Comparison of ENCODE assay signal across 16 cellular contexts in the genomic region with DNA sequence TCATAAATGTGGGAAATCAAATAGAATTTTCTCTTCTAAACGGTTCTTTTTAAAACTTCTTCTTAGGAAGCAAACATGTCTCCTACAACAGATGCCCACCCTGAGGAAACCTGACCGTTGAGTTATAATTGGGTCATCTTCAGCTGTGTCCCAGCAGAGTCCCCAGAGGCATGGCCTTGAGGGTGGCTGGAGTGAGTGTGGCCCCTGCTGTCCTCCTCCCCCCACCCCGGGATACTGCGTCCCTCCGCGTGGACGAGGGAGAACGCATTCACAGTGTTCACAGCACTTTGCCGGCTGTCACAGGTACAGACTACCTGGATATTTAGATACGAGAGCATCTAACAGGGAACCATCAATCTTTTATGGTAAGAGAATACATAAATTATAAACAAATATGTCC.
A peak's percentile ranks its signal among the peaks of the same experiment; 100 is the strongest.
DNase-seq lines count a peak whose midpoint lies in the region; ATAC-seq and TF ChIP-seq lines count a peak whose summit lies in the region.
"Had no signal": no experiment of that assay in that cellular context is flagged by ENCODE, and none has a peak within 500 bp of the region (broad histone marks: within the 10 kb centered on the region; RNA-seq: fewer than 3 reads in every experiment).

No MANE protein-coding gene starts in this region.

- H3K4me1 ChIP-seq in BLaER1 (peaks cover 87% of the 10 kb centered on the region), neuron (ENCODE audit: insufficient read depth, low read length) (peaks cover 38% of the 10 kb centered on the region), PC-9 (replicated peaks; ENCODE audit: insufficient read depth) (no peaks in the 10 kb centered on the region), sigmoid colon (no peaks in the 10 kb centered on the region)

- peaks cover 17% of the 10 kb centered on the region for H3K9me3 ChIP-seq in BLaER1
- peaks cover 3% of the 10 kb centered on the region for H3K9me3 ChIP-seq in neuron (ENCODE audit: low read length)
- H3K9me3 ChIP-seq in PC-9 (ENCODE audit: insufficient read depth, low read depth): no peaks in the 10 kb centered on the region
- peaks cover 0 to 7% (median 0%) of the 10 kb centered on the region in 4 donors for H3K9me3 ChIP-seq in sigmoid colon

- TF ChIP-seq POLR2A in sigmoid colon (IDR thresholded peaks at IDR 0.05): no peak

- H3K9ac ChIP-seq in BLaER1: peak overlapping the region; percentile 88

- H3K27me3 ChIP-seq in BLaER1 (no peaks in the 10 kb centered on the region), neuron (ENCODE audit: insufficient read depth, low read length) (no peaks in the 10 kb centered on the region), PC-9 (ENCODE audit: insufficient read depth, low read depth) (peaks cover 84% of the 10 kb centered on the region), sigmoid colon (peaks cover 0 to 7% (median 0%) of the 10 kb centered on the region in 3 donors)

- WGBS in sigmoid colon, 2 donors: 88% methylated on average over 10 of the region's 10 CpGs

- POLR2A ChIA-PET in PC-9 (lab: Charles Lee; ENCODE audit: unreplicated experiment): no interaction called here

- CTCF ChIA-PET in PC-9 (lab: Charles Lee): no interaction called here

- H3F3A ChIP-seq in PC-9 (ENCODE audit: insufficient read depth, low read depth): peaks cover 4% of the 10 kb centered on the region; the same call in 1 of the 2 replicates

- TF ChIP-seq EP300 in sigmoid colon (IDR thresholded peaks at IDR 0.05): no peak

- H2AFZ ChIP-seq in neuron (ENCODE audit: low read depth, low read length): peak overlapping the region; percentile 18
- H2AFZ ChIP-seq in PC-9: no peak overlapping the region

- no peaks in the 10 kb centered on the region for H4K20me1 ChIP-seq in BLaER1
- H4K20me1 ChIP-seq in PC-9 (ENCODE audit: insufficient read depth): no peaks in the 10 kb centered on the region

- H3K79me2 ChIP-seq in PC-9 (ENCODE audit: low read depth): no peaks in the 10 kb centered on the region

- no TSS peak for BruUV-seq in PC-9 (replicated peaks; lab: Mats Ljungman, UMichigan)

- H3K36me3 ChIP-seq in BLaER1 (no peaks in the 10 kb centered on the region), neuron (ENCODE audit: insufficient read depth, low read length) (no peaks in the 10 kb centered on the region), PC-9 (ENCODE audit: low read depth) (no peaks in the 10 kb centered on the region), sigmoid colon (no peaks in the 10 kb centered on the region)

- intact Hi-C loops in PC-9 (cut with micrococcal nuclease; ENCODE audit: unreplicated experiment) (no loop called here), sigmoid colon (cut with DNase I) (no loop called here)

- H3K27ac ChIP-seq in BLaER1 (peak overlapping the region; percentile 93), coronary artery (no peak overlapping the region), PC-9 (no peak overlapping the region), sigmoid colon (no peak overlapping the region)
- H3K27ac ChIP-seq: C4-2B had no signal

- no peak for ATAC-seq in GM18520 (IDR thresholded peaks at IDR 0.05; ENCODE audit: unreplicated experiment)
- ATAC-seq: GM12878, GM23338, HepG2 had no signal

- H3K4me2 ChIP-seq in BLaER1 (peak overlapping the region; percentile 93), PC-9 (no peak overlapping the region)
- H3K4me2 ChIP-seq: GM23338 had no signal

- no peak for TF ChIP-seq CTCF in coronary artery (IDR thresholded peaks at IDR 0.05)
- TF ChIP-seq CTCF in PC-9 (conservative IDR thresholded peaks at IDR 0.05): no peak
- no peak for TF ChIP-seq CTCF in sigmoid colon (IDR thresholded peaks at IDR 0.05)

- H3K9me2 ChIP-seq in PC-9 (ENCODE audit: insufficient read depth): no peaks in the 10 kb centered on the region

- peak overlapping the region; percentile 68 for H3K4me3 ChIP-seq in BLaER1
- H3K4me3 ChIP-seq in coronary artery: no peak overlapping the region
- peak overlapping the region; percentile 59 for H3K4me3 ChIP-seq in neuron (ENCODE audit: low read length)
- H3K4me3 ChIP-seq in PC-9: no peak overlapping the region
- no peak overlapping the region for H3K4me3 ChIP-seq in sigmoid colon
- H3K4me3 ChIP-seq: GM12878, GM23338 had no signal

- peak; percentile 45 for DNase-seq in coronary artery (ENCODE audit: low spot score)
- peak; percentile 9 for DNase-seq in islet precursor cell
- DNase-seq in PC-9: no peak
- DNase-seq in sigmoid colon: no peak
- DNase-seq in central memory CD4-positive, alpha-beta T cell: no peak
- DNase-seq: ACHN; CD4-positive, alpha-beta memory T cell; DMS79; H9 had no signal

Comparison
In these comparisons a context has a peak if more than half of its experiments do, and no peak if none do; other contexts are left out.
1. H3K4me3 ChIP-seq: peak in BLaER1 (single experiment) and neuron (single experiment); none in coronary artery (single experiment), PC-9 (single experiment) and sigmoid colon (0 of 4).
2. DNase-seq: peak in coronary artery (single experiment) and islet precursor cell (single experiment); none in PC-9 (0 of 2), sigmoid colon (single experiment) and central memory CD4-positive, alpha-beta T cell (single experiment).